Comparison of ENCODE assay signal across 25 cellular contexts in genomic region chr11:27379449-27379848, GRCh38.
"Had no signal": no experiment of that assay in that cellular context is flagged by ENCODE, and none has a peak within 500 bp of the region (broad histone marks: within the 10 kb centered on the region; RNA-seq: fewer than 3 reads in every experiment).

No MANE protein-coding gene starts in this region.

- H3K27ac ChIP-seq: colonic mucosa, esophagus muscularis mucosa, foreskin keratinocyte, gastroesophageal sphincter, heart left ventricle, hepatocyte, lower lobe of right lung, parathyroid adenoma, prostate gland, right atrium auricular region, stomach, thyroid gland had no signal

- H3K36me3 ChIP-seq: colonic mucosa, lower lobe of right lung, prostate gland, thyroid gland had no signal

- H3K4me3 Mint-ChIP-seq: dendritic cell treated with granulocyte-macrophage colony-stimulating factor and Interleukin-4, amounts not matched to agents 40 ng/mL and 50 ng/mL, for 4 days; natural killer cell; neural crest cell; stimulated activated effector memory CD8-positive, alpha-beta T cell treated with anti-CD3 and anti-CD28 coated beads, Interleukin-12 subunit alpha, Interleukin-12 subunit beta, amount 100 ng/mL, for 72 hours; type B pancreatic cell had no signal

- H3K36me3 Mint-ChIP-seq: natural killer cell; stimulated activated effector memory CD8-positive, alpha-beta T cell treated with anti-CD3 and anti-CD28 coated beads, Interleukin-12 subunit alpha, Interleukin-12 subunit beta, amount 100 ng/mL, for 72 hours had no signal

- H3K4me2 ChIP-seq: hepatocyte had no signal

- H3K27ac Mint-ChIP-seq: dendritic cell treated with granulocyte-macrophage colony-stimulating factor and Interleukin-4, amounts not matched to agents 40 ng/mL and 50 ng/mL, for 4 days; natural killer cell; stimulated activated effector memory CD8-positive, alpha-beta T cell treated with anti-CD3 and anti-CD28 coated beads, Interleukin-12 subunit alpha, Interleukin-12 subunit beta, amount 100 ng/mL, for 72 hours; type B pancreatic cell had no signal

- H3K4me1 ChIP-seq: colonic mucosa, esophagus muscularis mucosa, foreskin keratinocyte, gastroesophageal sphincter, lower lobe of right lung, parathyroid adenoma, prostate gland, right atrium auricular region, thyroid gland had no signal

- H3K27me3 Mint-ChIP-seq: dendritic cell treated with granulocyte-macrophage colony-stimulating factor and Interleukin-4, amounts not matched to agents 40 ng/mL and 50 ng/mL, for 4 days; type B pancreatic cell had no signal

- H3K9ac ChIP-seq: parathyroid adenoma had no signal

- ATAC-seq: foreskin keratinocyte; gastroesophageal sphincter; heart left ventricle; left colon; left ventricle myocardium superior; lower lobe of right lung; natural killer cell; sciatic nerve; stimulated activated effector memory CD8-positive, alpha-beta T cell treated with anti-CD3 and anti-CD28 coated beads, Interleukin-12 subunit alpha, Interleukin-12 subunit beta, amount 100 ng/mL, for 72 hours had no signal

- H3K27me3 ChIP-seq: colonic mucosa, esophagus muscularis mucosa, foreskin keratinocyte, gastroesophageal sphincter, heart left ventricle, hepatocyte, right atrium auricular region, stomach, thyroid gland had no signal

- FAIRE-seq: endothelial cell of umbilical vein had no signal

- H3K4me1 Mint-ChIP-seq: natural killer cell; neural crest cell; stimulated activated effector memory CD8-positive, alpha-beta T cell treated with anti-CD3 and anti-CD28 coated beads, Interleukin-12 subunit alpha, Interleukin-12 subunit beta, amount 100 ng/mL, for 72 hours had no signal

- H3K4me3 ChIP-seq: colonic mucosa, esophagus muscularis mucosa, gastroesophageal sphincter, heart left ventricle, hepatocyte, lower lobe of right lung, prostate gland, right atrium auricular region, stomach, thyroid gland had no signal

- DNase-seq: colonic mucosa; effector memory CD4-positive, alpha-beta T cell; foreskin keratinocyte; heart left ventricle; left colon; left ventricle myocardium superior; lower lobe of right lung; natural killer cell; stimulated activated CD4-positive, alpha-beta T cell treated with anti-CD3 and anti-CD28 coated beads, Interleukin-2, amount 100 ng/mL, for 24 hours; stimulated activated CD4-positive, alpha-beta T cell treated with anti-CD3 and anti-CD28 coated beads, Interleukin-4, amount 100 ng/mL, for 24 hours; stimulated activated naive CD4-positive, alpha-beta T cell treated with Interleukin-2 at 50 U/mL for 16 hours; stomach; thyroid gland had no signal

- H3K9me3 ChIP-seq: colonic mucosa, esophagus muscularis mucosa, gastroesophageal sphincter, heart left ventricle, lower lobe of right lung, prostate gland, right atrium auricular region, stomach, thyroid gland had no signal

- H2AFZ ChIP-seq: hepatocyte, parathyroid adenoma had no signal

- H3K9me3 Mint-ChIP-seq: dendritic cell treated with granulocyte-macrophage colony-stimulating factor and Interleukin-4, amounts not matched to agents 40 ng/mL and 50 ng/mL, for 4 days; natural killer cell; neural crest cell; stimulated activated effector memory CD8-positive, alpha-beta T cell treated with anti-CD3 and anti-CD28 coated beads, Interleukin-12 subunit alpha, Interleukin-12 subunit beta, amount 100 ng/mL, for 72 hours; type B pancreatic cell had no signal

- H3K79me2 ChIP-seq: parathyroid adenoma had no signal
